1 cellular context compared by ENCODE assay signal in the genomic region with DNA sequence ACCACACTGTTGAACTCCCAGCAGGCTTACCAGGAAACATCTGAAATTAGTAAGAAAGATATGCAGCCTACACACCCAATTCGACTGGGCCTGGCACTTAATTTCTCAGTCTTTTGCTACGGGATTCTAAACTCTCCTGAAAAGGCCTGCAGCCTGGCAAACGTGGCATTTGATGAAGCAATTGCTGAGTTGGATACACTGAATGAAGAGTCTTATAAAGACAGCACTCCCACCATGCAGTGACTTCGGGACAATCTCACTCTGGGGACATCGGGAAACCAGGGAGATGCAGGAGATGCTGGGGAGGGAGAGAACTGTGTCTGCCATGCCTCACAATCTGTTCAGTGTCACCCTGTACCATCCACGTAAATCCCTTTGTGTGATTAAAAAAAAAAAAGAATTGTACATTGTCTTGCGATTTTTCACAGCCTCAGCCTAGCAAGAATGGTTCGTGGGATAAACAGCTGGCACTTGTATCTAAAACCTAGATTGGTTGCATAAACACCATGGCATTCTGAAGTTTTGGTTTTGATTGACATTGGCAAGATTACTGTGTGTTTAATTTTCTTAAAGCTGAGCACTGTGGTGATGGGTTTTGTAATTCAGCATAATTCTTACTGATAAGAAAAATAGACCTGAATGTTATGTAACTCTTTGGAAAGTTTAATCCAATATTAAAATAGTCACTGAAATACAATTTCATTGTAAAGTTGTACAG.
TF ChIP-seq lines count a peak whose summit lies in the region.

No MANE protein-coding gene starts in this region.

TF ChIP-seq in GM23338, 12 proteins besides CTCF, POLR2A, EP300 and RAD21 (continued from another document):
- TF ChIP-seq REST (IDR thresholded peaks at IDR 0.05; ENCODE audit: unreplicated experiment) (no peak), STAT1 (IDR thresholded peaks at IDR 0.05; ENCODE audit: unreplicated experiment) (no peak), JUNB (IDR thresholded peaks at IDR 0.05; ENCODE audit: unreplicated experiment) (no peak), ZNF114 (CRISPR knock-in tag; IDR thresholded peaks at IDR 0.05) (no peak), EZH2 (IDR thresholded peaks at IDR 0.05; ENCODE audit: low read depth, unreplicated experiment) (no peak), NANOG (IDR thresholded peaks at IDR 0.05; ENCODE audit: borderline replicate concordance) (no peak), POLR2AphosphoS5 (IDR thresholded peaks at IDR 0.05; ENCODE audit: low read depth) (no peak), ZNF331 (CRISPR knock-in tag; IDR thresholded peaks at IDR 0.05; ENCODE audit: low read depth) (no peak)
- TF ChIP-seq, protein P1, sequence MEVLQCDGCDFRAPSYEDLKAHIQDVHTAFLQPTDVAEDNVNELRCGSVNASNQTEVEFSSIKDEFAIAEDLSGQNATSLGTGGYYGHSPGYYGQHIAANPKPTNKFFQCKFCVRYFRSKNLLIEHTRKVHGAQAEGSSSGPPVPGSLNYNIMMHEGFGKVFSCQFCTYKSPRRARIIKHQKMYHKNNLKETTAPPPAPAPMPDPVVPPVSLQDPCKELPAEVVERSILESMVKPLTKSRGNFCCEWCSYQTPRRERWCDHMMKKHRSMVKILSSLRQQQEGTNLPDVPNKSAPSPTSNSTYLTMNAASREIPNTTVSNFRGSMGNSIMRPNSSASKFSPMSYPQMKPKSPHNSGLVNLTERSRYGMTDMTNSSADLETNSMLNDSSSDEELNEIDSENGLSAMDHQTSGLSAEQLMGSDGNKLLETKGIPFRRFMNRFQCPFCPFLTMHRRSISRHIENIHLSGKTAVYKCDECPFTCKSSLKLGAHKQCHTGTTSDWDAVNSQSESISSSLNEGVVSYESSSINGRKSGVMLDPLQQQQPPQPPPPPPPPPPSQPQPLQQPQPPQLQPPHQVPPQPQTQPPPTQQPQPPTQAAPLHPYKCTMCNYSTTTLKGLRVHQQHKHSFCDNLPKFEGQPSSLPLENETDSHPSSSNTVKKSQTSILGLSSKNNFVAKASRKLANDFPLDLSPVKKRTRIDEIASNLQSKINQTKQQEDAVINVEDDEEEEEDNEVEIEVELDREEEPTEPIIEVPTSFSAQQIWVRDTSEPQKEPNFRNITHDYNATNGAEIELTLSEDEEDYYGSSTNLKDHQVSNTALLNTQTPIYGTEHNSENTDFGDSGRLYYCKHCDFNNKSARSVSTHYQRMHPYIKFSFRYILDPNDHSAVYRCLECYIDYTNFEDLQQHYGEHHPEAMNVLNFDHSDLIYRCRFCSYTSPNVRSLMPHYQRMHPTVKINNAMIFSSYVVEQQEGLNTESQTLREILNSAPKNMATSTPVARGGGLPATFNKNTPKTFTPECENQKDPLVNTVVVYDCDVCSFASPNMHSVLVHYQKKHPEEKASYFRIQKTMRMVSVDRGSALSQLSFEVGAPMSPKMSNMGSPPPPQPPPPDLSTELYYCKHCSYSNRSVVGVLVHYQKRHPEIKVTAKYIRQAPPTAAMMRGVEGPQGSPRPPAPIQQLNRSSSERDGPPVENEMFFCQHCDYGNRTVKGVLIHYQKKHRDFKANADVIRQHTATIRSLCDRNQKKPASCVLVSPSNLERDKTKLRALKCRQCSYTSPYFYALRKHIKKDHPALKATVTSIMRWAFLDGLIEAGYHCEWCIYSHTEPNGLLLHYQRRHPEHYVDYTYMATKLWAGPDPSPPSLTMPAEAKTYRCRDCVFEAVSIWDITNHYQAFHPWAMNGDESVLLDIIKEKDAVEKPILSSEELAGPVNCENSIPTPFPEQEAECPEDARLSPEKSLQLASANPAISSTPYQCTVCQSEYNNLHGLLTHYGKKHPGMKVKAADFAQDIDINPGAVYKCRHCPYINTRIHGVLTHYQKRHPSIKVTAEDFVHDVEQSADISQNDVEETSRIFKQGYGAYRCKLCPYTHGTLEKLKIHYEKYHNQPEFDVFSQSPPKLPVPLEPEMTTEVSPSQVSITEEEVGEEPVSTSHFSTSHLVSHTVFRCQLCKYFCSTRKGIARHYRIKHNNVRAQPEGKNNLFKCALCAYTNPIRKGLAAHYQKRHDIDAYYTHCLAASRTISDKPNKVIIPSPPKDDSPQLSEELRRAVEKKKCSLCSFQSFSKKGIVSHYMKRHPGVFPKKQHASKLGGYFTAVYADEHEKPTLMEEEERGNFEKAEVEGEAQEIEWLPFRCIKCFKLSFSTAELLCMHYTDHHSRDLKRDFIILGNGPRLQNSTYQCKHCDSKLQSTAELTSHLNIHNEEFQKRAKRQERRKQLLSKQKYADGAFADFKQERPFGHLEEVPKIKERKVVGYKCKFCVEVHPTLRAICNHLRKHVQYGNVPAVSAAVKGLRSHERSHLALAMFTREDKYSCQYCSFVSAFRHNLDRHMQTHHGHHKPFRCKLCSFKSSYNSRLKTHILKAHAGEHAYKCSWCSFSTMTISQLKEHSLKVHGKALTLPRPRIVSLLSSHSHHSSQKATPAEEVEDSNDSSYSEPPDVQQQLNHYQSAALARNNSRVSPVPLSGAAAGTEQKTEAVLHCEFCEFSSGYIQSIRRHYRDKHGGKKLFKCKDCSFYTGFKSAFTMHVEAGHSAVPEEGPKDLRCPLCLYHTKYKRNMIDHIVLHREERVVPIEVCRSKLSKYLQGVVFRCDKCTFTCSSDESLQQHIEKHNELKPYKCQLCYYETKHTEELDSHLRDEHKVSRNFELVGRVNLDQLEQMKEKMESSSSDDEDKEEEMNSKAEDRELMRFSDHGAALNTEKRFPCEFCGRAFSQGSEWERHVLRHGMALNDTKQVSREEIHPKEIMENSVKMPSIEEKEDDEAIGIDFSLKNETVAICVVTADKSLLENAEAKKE (CRISPR knock-in tag; IDR thresholded peaks at IDR 0.05): no peak
